Comparison of ENCODE assay signal across 7 cellular contexts in genomic region chr22:18528597-18529415, GRCh38. TPM values are rescaled to one million over a fixed set of nuclear protein-coding genes. Genes with fewer than 3 reads are reported as not detected.
DNase-seq lines count a peak whose midpoint lies in the region; ATAC-seq and TF ChIP-seq lines count a peak whose summit lies in the region.
"Not testable (repeated sequence)": the region's sequence is repeated elsewhere in the genome, so short reads cannot be mapped to it uniquely, and the experiment has no call there.

No MANE protein-coding gene starts in this region.

- H3K27ac ChIP-seq in PC-9; effector memory CD4-positive, alpha-beta T cell (ENCODE audit: insufficient read depth, low read length, poor library complexity, severe bottlenecking); right lobe of liver: not testable (repeated sequence)

- H3K27me3 ChIP-seq in PC-9 (ENCODE audit: insufficient read depth, low read depth); effector memory CD4-positive, alpha-beta T cell (replicated peaks; ENCODE audit: control insufficient read depth, insufficient read depth, low read length, poor library complexity, severe bottlenecking); right lobe of liver: not testable (repeated sequence)

- 1% methylated on average over 11 of the region's 66 CpGs for WGBS in right lobe of liver (ENCODE audit: insufficient coverage, low coverage, low lambda C conversion rate, missing lambda C conversion rate)

- H3K36me3 ChIP-seq in PC-9 (ENCODE audit: low read depth); effector memory CD4-positive, alpha-beta T cell (ENCODE audit: control insufficient read depth, insufficient read depth, low read length); right lobe of liver: not testable (repeated sequence)

- not testable (repeated sequence) for H3K9me3 ChIP-seq in PC-9 (ENCODE audit: insufficient read depth, low read depth); effector memory CD4-positive, alpha-beta T cell (ENCODE audit: control insufficient read depth, low read length); right lobe of liver

- intact Hi-C loops in PC-9 (cut with micrococcal nuclease; ENCODE audit: unreplicated experiment); right lobe of liver (cut with DNase I): not testable (repeated sequence)

- BruUV-seq in PC-9 (replicated peaks; lab: Mats Ljungman, UMichigan): not testable (repeated sequence)

- not testable (repeated sequence) for H3K9me2 ChIP-seq in PC-9 (ENCODE audit: insufficient read depth)

- not testable (repeated sequence) for H3F3A ChIP-seq in PC-9 (ENCODE audit: insufficient read depth, low read depth)

- CTCF ChIA-PET in PC-9 (lab: Charles Lee): not testable (repeated sequence)

- H2AFZ ChIP-seq in PC-9: not testable (repeated sequence)

- not testable (repeated sequence) for H4K20me1 ChIP-seq in PC-9 (ENCODE audit: insufficient read depth)

- not testable (repeated sequence) for TF ChIP-seq POLR2A in right lobe of liver (IDR thresholded peaks at IDR 0.05)

- H3K79me2 ChIP-seq in PC-9 (ENCODE audit: low read depth): not testable (repeated sequence)

- not testable (repeated sequence) for TF ChIP-seq CTCF in PC-9 (conservative IDR thresholded peaks at IDR 0.05); right lobe of liver (IDR thresholded peaks at IDR 0.05)

- not testable (repeated sequence) for H3K4me1 ChIP-seq in PC-9 (replicated peaks; ENCODE audit: insufficient read depth); effector memory CD4-positive, alpha-beta T cell (ENCODE audit: control insufficient read depth, insufficient read depth, low read length, poor library complexity, severe bottlenecking); right lobe of liver

- not testable (repeated sequence) for H3K4me3 ChIP-seq in PC-9; effector memory CD4-positive, alpha-beta T cell (ENCODE audit: insufficient read depth, low read depth, low read length, poor library complexity, severe bottlenecking)
- peak overlapping the region in 1 of 3 donors; percentile 26 for H3K4me3 ChIP-seq in right lobe of liver

- peak; percentile 10 to 69 for DNase-seq in PC-9
- peak; percentile 95 for DNase-seq in activated T-cell treated with anti-CD3 and anti-CD28 coated beads for 4 hours
- DNase-seq in effector memory CD4-positive, alpha-beta T cell: peak; percentile 75 to 96 (median 75)
- peak; percentile 83 to 91 (median 84) for DNase-seq in right lobe of liver
- DNase-seq in stimulated activated CD4-positive, alpha-beta T cell treated with anti-CD3 and anti-CD28 coated beads, Interleukin-15, amount 100 ng/mL, for 48 hours (ENCODE audit: low read depth in 2 of 2): peak; percentile 67 to 90

- ATAC-seq in GM19324 (IDR thresholded peaks at IDR 0.05; ENCODE audit: low FRiP score, unreplicated experiment) (peak; percentile 80), HG02981 (IDR thresholded peaks at IDR 0.05; ENCODE audit: unreplicated experiment) (peak; percentile 69), right lobe of liver (peak; percentile 91 to 94 (median 93))

- POLR2A ChIA-PET in PC-9 (lab: Charles Lee; ENCODE audit: unreplicated experiment): not testable (repeated sequence)

- not testable (repeated sequence) for H3K4me2 ChIP-seq in PC-9

RNA-seq across cellular contexts. Expression of gene TMEM191B, which starts 1.2 kb away (rescaled TPM):
- 1.4 and 6.4 TPM in 2 replicates for total RNA-seq in PC-9 (2021)
- 1 to 10 TPM in 1 of 6 experiments, under 1 TPM in 2, not detected in 3; 0.17 to 1.1 (median 0.88) TPM for total RNA-seq in right lobe of liver

RNA-seq across cellular contexts. Expression of gene GGTLC3, which starts 10.8 kb away (rescaled TPM):
- total RNA-seq in PC-9 (2021) (not detected in 2 replicates), right lobe of liver (not detected)

Comparison
In these comparisons a context has a peak if more than half of its experiments do, and no peak if none do; other contexts are left out.
1. DNase-seq: peak in every context shown above with its lines; median percentile 95 in activated T-cell treated with anti-CD3 and anti-CD28 coated beads for 4 hours; 84 in right lobe of liver; 78 in stimulated activated CD4-positive, alpha-beta T cell treated with anti-CD3 and anti-CD28 coated beads, Interleukin-15, amount 100 ng/mL, for 48 hours; 75 in effector memory CD4-positive, alpha-beta T cell; 40 in PC-9.